Comparison of ENCODE assay signal across 39 cellular contexts in genomic region chr18:61989138-61989537, GRCh38.
"Had no signal": no experiment of that assay in that cellular context is flagged by ENCODE, and none has a peak within 500 bp of the region (broad histone marks: within the 10 kb centered on the region; RNA-seq: fewer than 3 reads in every experiment).

No MANE protein-coding gene starts in this region.

- H3K4me1 Mint-ChIP-seq: activated naive CD4-positive, alpha-beta T cell treated with anti-CD3 and anti-CD28 coated beads, Interleukin-2, amount 10 ng/mL, durations not matched to agents 7 days and 5 days; activated naive CD4-positive, alpha-beta T cell treated with anti-CD3 and anti-CD28 coated beads, Interleukin-2, amount 50 U/mL, for 24 hours; activated naive CD8-positive, alpha-beta T cell treated with anti-CD3 and anti-CD28 coated beads, Interleukin-2, amount 10 ng/mL, durations not matched to agents 7 days and 5 days; activated T-helper 17 cell treated with anti-CD3 and anti-CD28 coated beads, Interleukin-2, amount 50 U/mL, for 72 hours; central memory CD8-positive, alpha-beta T cell had no signal

- H3K27ac ChIP-seq: adrenal gland, ascending aorta, body of pancreas, brain microvascular endothelial cell, breast epithelium, cardiac muscle cell had no signal

- H3K9me3 Mint-ChIP-seq: activated naive CD4-positive, alpha-beta T cell treated with anti-CD3 and anti-CD28 coated beads for 36 hours; activated naive CD4-positive, alpha-beta T cell treated with anti-CD3 and anti-CD28 coated beads, Interleukin-2, amount 10 ng/mL, durations not matched to agents 7 days and 5 days; activated naive CD4-positive, alpha-beta T cell treated with anti-CD3 and anti-CD28 coated beads, Interleukin-2, amount 50 U/mL, for 24 hours; activated naive CD4-positive, alpha-beta T cell treated with anti-CD3 and anti-CD28 coated beads, Interleukin-2, amount 50 U/mL, for 72 hours; activated naive CD8-positive, alpha-beta T cell treated with anti-CD3 and anti-CD28 coated beads for 36 hours; activated naive CD8-positive, alpha-beta T cell treated with anti-CD3 and anti-CD28 coated beads, Interleukin-2, amount 50 U/mL, for 24 hours; activated T-cell treated with anti-CD3 and anti-CD28 coated beads, Interleukin-2, amount 50 U/mL, for 24 hours; activated T-cell treated with anti-CD3 and anti-CD28 coated beads, Interleukin-2, amount 50 U/mL, for 4 hours; activated T-helper 1 cell treated with anti-CD3 and anti-CD28 coated beads, Interleukin-12 subunit alpha, Interleukin-12 subunit beta, Interleukin-2, Interleukin-4 antibody, amounts not matched to agents 30 ng/mL and 10 ng/mL and 1 ng/mL, durations not matched to agents 14 hours and 24 hours and 36 hours; activated T-helper 17 cell treated with anti-CD3 and anti-CD28 coated beads, Interleukin-2, amount 50 U/mL, for 72 hours; activated T-helper 2 cell treated with anti-CD3 and anti-CD28 coated beads, Interferon-gamma antibody, Interleukin-2, Interleukin-4, amounts not matched to agents 10 μg/mL and 5 μg/mL and 100 μg/mL, durations not matched to agents 14 hours and 24 hours and 36 hours; brain; central memory CD8-positive, alpha-beta T cell had no signal

- H3K9me3 ChIP-seq: adrenal gland, ascending aorta, body of pancreas, breast epithelium had no signal

- FAIRE-seq: bronchial epithelial cell had no signal

- H3K4me3 ChIP-seq: adrenal gland, ascending aorta, body of pancreas, breast epithelium, cardiac muscle cell had no signal

- H3K4me1 ChIP-seq: breast epithelium had no signal

- H3K27ac Mint-ChIP-seq: activated naive CD4-positive, alpha-beta T cell treated with anti-CD3 and anti-CD28 coated beads for 36 hours; activated naive CD4-positive, alpha-beta T cell treated with anti-CD3 and anti-CD28 coated beads, Interleukin-2, amount 10 ng/mL, durations not matched to agents 7 days and 5 days; activated naive CD4-positive, alpha-beta T cell treated with anti-CD3 and anti-CD28 coated beads, Interleukin-2, amount 50 U/mL, for 24 hours; activated naive CD4-positive, alpha-beta T cell treated with anti-CD3 and anti-CD28 coated beads, Interleukin-2, amount 50 U/mL, for 72 hours; activated naive CD8-positive, alpha-beta T cell; activated naive CD8-positive, alpha-beta T cell treated with anti-CD3 and anti-CD28 coated beads for 36 hours; activated naive CD8-positive, alpha-beta T cell treated with anti-CD3 and anti-CD28 coated beads, Interleukin-2, amount 10 ng/mL, durations not matched to agents 7 days and 5 days; activated naive CD8-positive, alpha-beta T cell treated with anti-CD3 and anti-CD28 coated beads, Interleukin-2, amount 50 U/mL, for 24 hours; activated T-cell treated with anti-CD3 and anti-CD28 coated beads, Interleukin-2, amount 50 U/mL, for 24 hours; activated T-cell treated with anti-CD3 and anti-CD28 coated beads, Interleukin-2, amount 50 U/mL, for 72 hours; activated T-helper 1 cell treated with anti-CD3 and anti-CD28 coated beads, Interleukin-12 subunit alpha, Interleukin-12 subunit beta, Interleukin-2, Interleukin-4 antibody, amounts not matched to agents 30 ng/mL and 10 ng/mL and 1 ng/mL, durations not matched to agents 14 hours and 24 hours and 36 hours; activated T-helper 17 cell treated with anti-CD3 and anti-CD28 coated beads, Interleukin-2, amount 50 U/mL, for 72 hours; activated T-helper 2 cell treated with anti-CD3 and anti-CD28 coated beads, Interferon-gamma antibody, Interleukin-2, Interleukin-4, amounts not matched to agents 10 μg/mL and 5 μg/mL and 100 μg/mL, durations not matched to agents 14 hours and 24 hours and 36 hours; brain had no signal

- H3K36me3 Mint-ChIP-seq: activated naive CD4-positive, alpha-beta T cell treated with anti-CD3 and anti-CD28 coated beads, Interleukin-2, amount 10 ng/mL, durations not matched to agents 7 days and 5 days; activated naive CD4-positive, alpha-beta T cell treated with anti-CD3 and anti-CD28 coated beads, Interleukin-2, amount 50 U/mL, for 24 hours; activated naive CD4-positive, alpha-beta T cell treated with anti-CD3 and anti-CD28 coated beads, Interleukin-2, amount 50 U/mL, for 72 hours; activated naive CD8-positive, alpha-beta T cell; activated naive CD8-positive, alpha-beta T cell treated with anti-CD3 and anti-CD28 coated beads for 36 hours; activated naive CD8-positive, alpha-beta T cell treated with anti-CD3 and anti-CD28 coated beads, Interleukin-2, amount 10 ng/mL, durations not matched to agents 7 days and 5 days; brain had no signal

- DNase-seq: activated effector memory CD4-positive, alpha-beta T cell treated with anti-CD3 and anti-CD28 coated beads, Interleukin-2, amount 50 U/mL, for 16 hours; activated effector memory CD4-positive, alpha-beta T cell treated with Interleukin-2 at 50 U/mL for 16 hours; activated gamma-delta T cell; activated gamma-delta T cell treated with Interleukin-2 at 50 U/mL for 16 hours; activated naive CD4-positive, alpha-beta T cell; activated naive CD4-positive, alpha-beta T cell treated with anti-CD3 and anti-CD28 coated beads for 36 hours; activated naive CD4-positive, alpha-beta T cell treated with anti-CD3 and anti-CD28 coated beads, Interleukin-2, amount 10 ng/mL, durations not matched to agents 7 days and 5 days; activated naive CD4-positive, alpha-beta T cell treated with anti-CD3 and anti-CD28 coated beads, Interleukin-2, amount 50 U/mL, for 16 hours; activated naive CD4-positive, alpha-beta T cell treated with Interleukin-2 at 50 U/mL for 16 hours; activated naive CD8-positive, alpha-beta T cell treated with anti-CD3 and anti-CD28 coated beads for 36 hours; activated naive CD8-positive, alpha-beta T cell treated with anti-CD3 and anti-CD28 coated beads, Interleukin-2, amount 10 ng/mL, durations not matched to agents 7 days and 5 days; activated naive CD8-positive, alpha-beta T cell treated with anti-CD3 and anti-CD28 coated beads, Interleukin-2, amount 50 U/mL, for 24 hours; activated T-cell treated with anti-CD3 and anti-CD28 coated beads, Interleukin-2, amount 50 U/mL, for 1 hour; activated T-cell treated with anti-CD3 and anti-CD28 coated beads, Interleukin-2, amount 50 U/mL, for 24 hours; activated T-cell treated with anti-CD3 and anti-CD28 coated beads, Interleukin-2, amount 50 U/mL, for 4 hours; activated T-cell treated with anti-CD3 and anti-CD28 coated beads, Interleukin-2, amount 50 U/mL, for 48 hours; activated T-cell treated with anti-CD3 and anti-CD28 coated beads, Interleukin-2, amount 50 U/mL, for 72 hours; adrenal gland; amniotic stem cell; amygdala; anterior cingulate cortex; aorta; body of pancreas; brain microvascular endothelial cell; caudate nucleus; central memory CD4-positive, alpha-beta T cell; cerebellar nuclear complex had no signal

- ATAC-seq: activated naive CD4-positive, alpha-beta T cell treated with anti-CD3 and anti-CD28 coated beads, Interleukin-2, amount 50 U/mL, for 72 hours; activated naive CD8-positive, alpha-beta T cell treated with anti-CD3 and anti-CD28 coated beads, Interleukin-2, amount 50 U/mL, for 24 hours; activated T-cell treated with anti-CD3 and anti-CD28 coated beads, Interleukin-2, amount 50 U/mL, for 4 hours; activated T-cell treated with anti-CD3 and anti-CD28 coated beads, Interleukin-2, amount 50 U/mL, for 72 hours; activated T-helper 17 cell treated with anti-CD3 and anti-CD28 coated beads, Interleukin-2, amount 50 U/mL, for 72 hours; body of pancreas had no signal

- H3K4me3 Mint-ChIP-seq: activated naive CD4-positive, alpha-beta T cell treated with anti-CD3 and anti-CD28 coated beads for 36 hours; activated naive CD4-positive, alpha-beta T cell treated with anti-CD3 and anti-CD28 coated beads, Interleukin-2, amount 10 ng/mL, durations not matched to agents 7 days and 5 days; activated naive CD4-positive, alpha-beta T cell treated with anti-CD3 and anti-CD28 coated beads, Interleukin-2, amount 50 U/mL, for 24 hours; activated naive CD8-positive, alpha-beta T cell; activated naive CD8-positive, alpha-beta T cell treated with anti-CD3 and anti-CD28 coated beads for 36 hours; activated naive CD8-positive, alpha-beta T cell treated with anti-CD3 and anti-CD28 coated beads, Interleukin-2, amount 10 ng/mL, durations not matched to agents 7 days and 5 days; activated naive CD8-positive, alpha-beta T cell treated with anti-CD3 and anti-CD28 coated beads, Interleukin-2, amount 50 U/mL, for 24 hours; activated T-cell treated with anti-CD3 and anti-CD28 coated beads, Interleukin-2, amount 50 U/mL, for 24 hours; activated T-cell treated with anti-CD3 and anti-CD28 coated beads, Interleukin-2, amount 50 U/mL, for 4 hours; activated T-cell treated with anti-CD3 and anti-CD28 coated beads, Interleukin-2, amount 50 U/mL, for 72 hours; activated T-helper 1 cell treated with anti-CD3 and anti-CD28 coated beads, Interleukin-12 subunit alpha, Interleukin-12 subunit beta, Interleukin-2, Interleukin-4 antibody, amounts not matched to agents 30 ng/mL and 10 ng/mL and 1 ng/mL, durations not matched to agents 14 hours and 24 hours and 36 hours; activated T-helper 17 cell treated with anti-CD3 and anti-CD28 coated beads, Interleukin-2, amount 50 U/mL, for 72 hours; brain; central memory CD8-positive, alpha-beta T cell had no signal

- H3K27me3 Mint-ChIP-seq: activated naive CD4-positive, alpha-beta T cell treated with anti-CD3 and anti-CD28 coated beads, Interleukin-2, amount 50 U/mL, for 24 hours; activated naive CD8-positive, alpha-beta T cell; activated naive CD8-positive, alpha-beta T cell treated with anti-CD3 and anti-CD28 coated beads for 36 hours; activated naive CD8-positive, alpha-beta T cell treated with anti-CD3 and anti-CD28 coated beads, Interleukin-2, amount 50 U/mL, for 24 hours; brain; central memory CD8-positive, alpha-beta T cell had no signal

- H3K36me3 ChIP-seq: adrenal gland, ascending aorta, brain microvascular endothelial cell, breast epithelium, cardiac muscle cell had no signal

- H3K27me3 ChIP-seq: adrenal gland, ascending aorta, body of pancreas, brain microvascular endothelial cell, breast epithelium, cardiac muscle cell had no signal
